ENCODE assay signal across 8 cellular contexts in the genomic region with DNA sequence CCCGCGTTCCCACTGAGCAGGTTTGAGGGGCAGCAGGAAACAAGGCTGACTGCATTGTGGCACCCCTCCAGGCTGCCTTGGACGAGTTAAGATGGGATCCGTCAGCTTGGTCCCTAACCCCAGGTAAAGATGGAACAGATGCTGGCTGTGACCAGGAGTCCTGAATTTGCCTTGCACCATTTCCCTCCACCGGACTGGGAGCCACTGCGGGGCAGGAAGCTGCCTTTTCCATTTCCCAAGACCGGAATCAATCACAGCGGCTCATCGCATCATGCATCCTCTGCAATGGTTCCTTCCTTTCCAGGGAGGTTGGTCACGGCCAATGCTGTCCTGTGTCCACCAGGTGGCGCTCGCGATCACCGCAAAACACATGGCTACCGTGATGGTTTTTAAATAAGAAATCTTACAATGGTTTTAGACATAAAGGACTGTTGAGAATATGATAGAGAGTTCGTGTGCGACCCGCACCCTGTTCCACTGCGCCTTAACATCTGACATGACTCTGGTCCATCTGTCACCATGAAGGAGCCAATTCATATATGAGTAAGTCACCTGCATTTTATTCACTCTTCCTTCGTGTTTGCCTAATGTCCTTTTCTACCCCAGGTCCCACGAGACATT. TPM values are rescaled to one million over a fixed set of nuclear protein-coding genes. Genes with fewer than 3 reads are reported as not detected.
DNase-seq lines count a peak whose midpoint lies in the region; ATAC-seq and TF ChIP-seq lines count a peak whose summit lies in the region.

No MANE protein-coding gene starts in this region.

- H3K4me1 Mint-ChIP-seq in activated naive CD8-positive, alpha-beta T cell (ENCODE audit: low read depth), result peaks cover 66% of the 10 kb centered on the region

- peak; percentile 67 for DNase-seq in GM10248 (ENCODE audit: extremely low spot score)
- DNase-seq in NCI-H1417 (lab: John Stamatoyannopoulos, UW), result peak; percentile 69 to 86 (median 82)
- peak; percentile 70 for DNase-seq in SW480 (ENCODE audit: low spot score)
- peak; percentile 88 for DNase-seq in Right ventricle myocardium superior
- DNase-seq in posterior cingulate gyrus, result peak; percentile 75 to 97 (median 82)
- peak; percentile 90 for DNase-seq in upper lobe of right lung

- H3K4me1 ChIP-seq in upper lobe of right lung, result peaks cover 3% of the 10 kb centered on the region

- TF ChIP-seq CTCF in GM10248 (IDR thresholded peaks at IDR 0.05; ENCODE audit: control extremely low read depth, extremely low read depth, low read depth, missing control alignments), result peak; percentile 79
- TF ChIP-seq CTCF in upper lobe of right lung (IDR thresholded peaks at IDR 0.05), result peak; percentile 99

- no peaks in the 10 kb centered on the region for H3K9me3 ChIP-seq in upper lobe of right lung

- H3K36me3 ChIP-seq in upper lobe of right lung, result no peaks in the 10 kb centered on the region

- no peaks in the 10 kb centered on the region for H3K27me3 Mint-ChIP-seq in activated naive CD8-positive, alpha-beta T cell

- no peak overlapping the region for H3K4me3 Mint-ChIP-seq in activated naive CD8-positive, alpha-beta T cell

- no peak overlapping the region for H3K4me3 ChIP-seq in upper lobe of right lung

- H3K27ac Mint-ChIP-seq in activated naive CD8-positive, alpha-beta T cell, result peak overlapping the region; percentile 83

- H3K9me3 Mint-ChIP-seq in activated naive CD8-positive, alpha-beta T cell (ENCODE audit: low read depth), result no peaks in the 10 kb centered on the region

- CTCF ChIA-PET in GM10248 (lab: Yijun Ruan, JAX), result interaction anchor here (0.7 to 13.3 kb wide), 40 partner anchors 8 to 555 kb away, joined by 3 to 172 read pairs (median 5); partner anchors contain the start of genes COTL1 and KLHL36

- intact Hi-C loops in Right ventricle myocardium superior (cut with DNase I) (loop anchor here (2.0 to 10.0 kb wide), 2 partner anchors 112 to 214 kb away; no protein-coding TSS in a partner anchor), posterior cingulate gyrus (cut with DNase I) (loop anchor here (1.0 to 2.0 kb wide), 2 partner anchors 111 to 214 kb away; no protein-coding TSS in a partner anchor), upper lobe of right lung (cut with DNase I) (loop anchor here (5.0 to 10.0 kb wide), 2 partner anchors 111 to 214 kb away; no protein-coding TSS in a partner anchor)

- H3K36me3 Mint-ChIP-seq in activated naive CD8-positive, alpha-beta T cell, result no peaks in the 10 kb centered on the region

- ATAC-seq in Right ventricle myocardium superior (ENCODE audit: poor library complexity) (peak; percentile 88), upper lobe of right lung (peak; percentile 88), GM21381 (IDR thresholded peaks at IDR 0.05; ENCODE audit: unreplicated experiment) (no peak)

- POLR2A ChIA-PET in GM10248 (lab: Yijun Ruan, JAX), result no interaction called here

- H3K27me3 ChIP-seq in upper lobe of right lung, result no peaks in the 10 kb centered on the region

- no peak overlapping the region for H3K27ac ChIP-seq in upper lobe of right lung

RNA-seq across cellular contexts. Expression of gene MEAK7, which starts 6.8 kb away (rescaled TPM):
- total RNA-seq in Right ventricle myocardium superior (5.0 TPM), upper lobe of right lung (10.8 TPM)
